1 cellular context compared by ENCODE assay signal in the genomic region with DNA sequence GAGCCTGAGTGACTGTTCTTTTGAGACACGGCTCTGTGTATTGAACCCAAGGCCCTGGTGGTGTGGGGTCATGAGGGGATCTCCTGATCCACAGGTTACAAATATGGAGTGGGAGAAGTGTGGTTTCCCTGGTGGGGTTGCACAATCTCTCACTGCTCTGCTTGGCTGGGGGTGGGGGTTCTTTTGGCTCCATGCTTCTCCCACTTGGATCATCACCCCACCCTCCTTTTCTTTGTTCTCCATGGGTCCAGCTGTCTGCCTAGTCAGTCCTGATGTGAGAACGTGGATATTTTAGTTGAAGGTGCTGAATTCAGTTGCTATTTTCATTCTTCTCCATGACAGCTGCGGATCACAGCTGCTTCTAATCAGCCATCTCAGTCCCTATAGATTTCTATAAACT.
TF ChIP-seq lines count a peak whose summit lies in the region.

No MANE protein-coding gene starts in this region.

TF ChIP-seq in IMR-90, 13 proteins besides CTCF, POLR2A, EP300 and RAD21 (continued from another document):
- TF ChIP-seq ELK1 (IDR thresholded peaks at IDR 0.05; ENCODE audit: borderline replicate concordance, low read depth, low read length) (no peak), USF2 (IDR thresholded peaks at IDR 0.05; ENCODE audit: low read depth, low read length) (no peak), MAZ (IDR thresholded peaks at IDR 0.05; ENCODE audit: borderline replicate concordance, low read depth, low read length) (no peak), CEBPB (IDR thresholded peaks at IDR 0.05; ENCODE audit: low read depth, low read length) (peak; percentile 44; the same call in 1 of the 2 replicates), MAFK (IDR thresholded peaks at IDR 0.05; ENCODE audit: low read depth, low read length) (no peak)
